14 cellular contexts compared by ENCODE assay signal in the genomic region with DNA sequence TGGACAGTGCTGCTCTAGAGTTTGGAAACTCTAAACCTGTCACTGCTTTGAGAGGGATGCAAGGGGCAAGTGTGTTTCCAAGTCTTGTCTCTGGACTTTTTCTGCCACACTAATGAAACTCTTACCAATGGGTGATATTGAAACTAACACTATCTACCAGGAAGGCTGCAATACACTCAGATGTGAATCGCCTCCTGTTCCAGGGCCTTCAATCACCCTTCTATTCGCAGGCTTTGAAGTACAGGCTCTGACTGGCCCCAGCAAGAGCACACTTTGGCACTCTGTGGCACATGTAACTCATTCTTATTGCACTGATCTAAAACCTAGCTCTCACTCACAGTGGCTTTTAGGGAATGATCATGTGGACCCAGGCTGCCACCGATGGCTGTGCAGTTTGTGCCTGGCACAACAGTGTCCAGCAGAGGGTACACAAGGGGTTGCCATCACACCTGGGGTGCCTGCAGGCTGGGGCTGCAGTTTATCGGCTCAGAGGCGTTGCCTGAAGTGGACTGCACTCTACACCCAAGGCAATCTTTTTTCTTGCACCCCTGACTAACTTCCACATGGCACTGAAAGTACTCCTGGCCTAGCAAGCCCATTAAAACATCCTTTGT.
A peak's percentile ranks its signal among the peaks of the same experiment; 100 is the strongest.
DNase-seq lines count a peak whose midpoint lies in the region; ATAC-seq, FAIRE-seq and TF ChIP-seq lines count a peak whose summit lies in the region.
"Had no signal": no experiment of that assay in that cellular context is flagged by ENCODE, and none has a peak within 500 bp of the region (broad histone marks: within the 10 kb centered on the region; RNA-seq: fewer than 3 reads in every experiment).

No MANE protein-coding gene starts in this region.

- H3K36me3 ChIP-seq in cardiac muscle cell (no peaks in the 10 kb centered on the region), pancreas (no peaks in the 10 kb centered on the region), PC-9 (ENCODE audit: low read depth) (no peaks in the 10 kb centered on the region)
- H3K36me3 ChIP-seq: ovary had no signal

- H4K20me1 ChIP-seq in PC-9 (ENCODE audit: insufficient read depth) = no peaks in the 10 kb centered on the region

- no TSS peak for BruUV-seq in PC-9 (replicated peaks; lab: Mats Ljungman, UMichigan)

- WGBS in pancreas, 2 donors = 42 to 44% methylated on average over 5 of the region's 5 CpGs

- no peak overlapping the region for H2AFZ ChIP-seq in PC-9

- POLR2A ChIA-PET in PC-9 (lab: Charles Lee; ENCODE audit: unreplicated experiment) = no interaction called here

- 0 out of 2 replicates have a peak, but pooled peaks cover 1% of the 10 kb centered on the region for H3K79me2 ChIP-seq in PC-9 (ENCODE audit: low read depth)

- H3K27me3 ChIP-seq in cardiac muscle cell (no peaks in the 10 kb centered on the region), pancreas (no peaks in the 10 kb centered on the region), PC-9 (ENCODE audit: insufficient read depth, low read depth) (no peaks in the 10 kb centered on the region)
- H3K27me3 ChIP-seq: ovary had no signal

- FAIRE-seq in pancreas (lab: Jason Lieb, UNC) = no peak

- H3K27ac ChIP-seq in cardiac muscle cell (peak overlapping the region; percentile 73), pancreas (no peak overlapping the region), PC-9 (no peak overlapping the region)
- H3K27ac ChIP-seq: ovary had no signal

- H3K4me3 ChIP-seq in cardiac muscle cell (no peak overlapping the region), pancreas (no peak overlapping the region), PC-9 (no peak overlapping the region)
- H3K4me3 ChIP-seq: ovary had no signal

- DNase-seq in NCI-H345 (lab: John Stamatoyannopoulos, UW) (peak; percentile 23), NCI-H345 treated with DMSO at 0.1 percent for 48 hours (lab: John Stamatoyannopoulos, UW; ENCODE audit: unreplicated experiment) (no peak), NCI-H69 (lab: John Stamatoyannopoulos, UW) (peak; percentile 72), cardiac muscle cell (ENCODE audit: low read depth in 1 of 2, low spot score in 1 of 2) (peak in 1 of 2 donors; percentile 59), pancreas (no peak), glomerular visceral epithelial cell (ENCODE audit: extremely low spot score) (no peak), amygdala (lab: John Stamatoyannopoulos, UW) (no peak), PC-9 (no peak)
- DNase-seq: activated CD4-positive, CD25-positive, alpha-beta regulatory T cell treated with anti-CD3 and anti-CD28 coated beads, Interleukin-2, amount 50 U/mL, for 72 hours; DMS 273 treated with DMSO at 0.1 percent for 48 hours; mesenchymal stem cell; OCI-M1; ovary; stimulated activated CD4-positive, alpha-beta T cell treated with anti-CD3 and anti-CD28 coated beads, Interleukin-2, amount 100 ng/mL, for 24 hours had no signal

- intact Hi-C loops in pancreas (cut with DNase I) (no loop called here), PC-9 (cut with micrococcal nuclease; ENCODE audit: unreplicated experiment) (no loop called here)

- no peaks in the 10 kb centered on the region for H3K9me3 ChIP-seq in cardiac muscle cell (ENCODE audit: low read depth)
- no peaks in the 10 kb centered on the region for H3K9me3 ChIP-seq in pancreas
- no peaks in the 10 kb centered on the region for H3K9me3 ChIP-seq in PC-9 (ENCODE audit: insufficient read depth, low read depth)
- H3K9me3 ChIP-seq: ovary had no signal

- H3K4me1 ChIP-seq in cardiac muscle cell (ENCODE audit: low read depth) (peaks cover 18% of the 10 kb centered on the region), pancreas (peaks cover 0 to 5% (median 0%) of the 10 kb centered on the region in 3 donors), PC-9 (replicated peaks; ENCODE audit: insufficient read depth) (peaks cover 9% of the 10 kb centered on the region)

- H3F3A ChIP-seq in PC-9 (ENCODE audit: insufficient read depth, low read depth) = peaks cover 7% of the 10 kb centered on the region; the same call in 1 of the 2 replicates

- no peaks in the 10 kb centered on the region for H3K9me2 ChIP-seq in PC-9 (ENCODE audit: insufficient read depth)

- TF ChIP-seq CTCF in cardiac muscle cell (IDR thresholded peaks at IDR 0.05; ENCODE audit: low read depth, low read length) (no peak), pancreas (IDR thresholded peaks at IDR 0.05) (no peak), PC-9 (conservative IDR thresholded peaks at IDR 0.05) (no peak)

- ATAC-seq in pancreas = peak; percentile 17 to 86 (median 61)

- no peak overlapping the region for H3K4me2 ChIP-seq in PC-9

- CTCF ChIA-PET in PC-9 (lab: Charles Lee) = no interaction called here

Comparison
In these comparisons a context has a peak if more than half of its experiments do, and no peak if none do; other contexts are left out.
1. DNase-seq: peak in NCI-H345 (single experiment) and NCI-H69 (single experiment); none in NCI-H345 treated with DMSO at 0.1 percent for 48 hours (single experiment), pancreas (0 of 6), glomerular visceral epithelial cell (single experiment), amygdala (0 of 56) and PC-9 (0 of 2).